In genomic region chr22:28186641-28187040, GRCh38 we compare ENCODE assay signal across 41 cellular contexts.
"Had no signal": no experiment of that assay in that cellular context is flagged by ENCODE, and none has a peak within 500 bp of the region (broad histone marks: within the 10 kb centered on the region; RNA-seq: fewer than 3 reads in every experiment).

No MANE protein-coding gene starts in this region.

- H3K9me3 ChIP-seq: adrenal gland, ascending aorta, body of pancreas, breast epithelium had no signal

- H3K27me3 ChIP-seq: adrenal gland, ascending aorta, body of pancreas, brain microvascular endothelial cell, breast epithelium, cardiac muscle cell had no signal

- H3K27me3 Mint-ChIP-seq: activated naive CD4-positive, alpha-beta T cell treated with anti-CD3 and anti-CD28 coated beads, Interleukin-2, amount 10 ng/mL, durations not matched to agents 7 days and 5 days; activated naive CD8-positive, alpha-beta T cell; activated naive CD8-positive, alpha-beta T cell treated with anti-CD3 and anti-CD28 coated beads for 36 hours; activated naive CD8-positive, alpha-beta T cell treated with anti-CD3 and anti-CD28 coated beads, Interleukin-2, amount 50 U/mL, for 24 hours; brain had no signal

- H3K9me3 Mint-ChIP-seq: activated naive CD4-positive, alpha-beta T cell treated with anti-CD3 and anti-CD28 coated beads for 36 hours; activated naive CD4-positive, alpha-beta T cell treated with anti-CD3 and anti-CD28 coated beads, Interleukin-2, amount 10 ng/mL, durations not matched to agents 7 days and 5 days; activated naive CD4-positive, alpha-beta T cell treated with anti-CD3 and anti-CD28 coated beads, Interleukin-2, amount 50 U/mL, for 24 hours; activated naive CD4-positive, alpha-beta T cell treated with anti-CD3 and anti-CD28 coated beads, Interleukin-2, amount 50 U/mL, for 72 hours; activated naive CD8-positive, alpha-beta T cell treated with anti-CD3 and anti-CD28 coated beads for 36 hours; activated naive CD8-positive, alpha-beta T cell treated with anti-CD3 and anti-CD28 coated beads, Interleukin-2, amount 10 ng/mL, durations not matched to agents 7 days and 5 days; activated naive CD8-positive, alpha-beta T cell treated with anti-CD3 and anti-CD28 coated beads, Interleukin-2, amount 50 U/mL, for 24 hours; activated T-cell treated with anti-CD3 and anti-CD28 coated beads, Interleukin-2, amount 50 U/mL, for 24 hours; activated T-cell treated with anti-CD3 and anti-CD28 coated beads, Interleukin-2, amount 50 U/mL, for 4 hours; activated T-cell treated with anti-CD3 and anti-CD28 coated beads, Interleukin-2, amount 50 U/mL, for 72 hours; activated T-helper 1 cell treated with anti-CD3 and anti-CD28 coated beads, Interleukin-12 subunit alpha, Interleukin-12 subunit beta, Interleukin-2, Interleukin-4 antibody, amounts not matched to agents 30 ng/mL and 10 ng/mL and 1 ng/mL, durations not matched to agents 14 hours and 24 hours and 36 hours; activated T-helper 17 cell treated with anti-CD3 and anti-CD28 coated beads, Interleukin-2, amount 50 U/mL, for 72 hours; activated T-helper 2 cell treated with anti-CD3 and anti-CD28 coated beads, Interferon-gamma antibody, Interleukin-2, Interleukin-4, amounts not matched to agents 10 μg/mL and 5 μg/mL and 100 μg/mL, durations not matched to agents 14 hours and 24 hours and 36 hours; central memory CD8-positive, alpha-beta T cell had no signal

- DNase-seq: activated effector memory CD4-positive, alpha-beta T cell treated with anti-CD3 and anti-CD28 coated beads, Interleukin-2, amount 50 U/mL, for 16 hours; activated effector memory CD4-positive, alpha-beta T cell treated with Interleukin-2 at 50 U/mL for 16 hours; activated gamma-delta T cell; activated gamma-delta T cell treated with Interleukin-2 at 50 U/mL for 16 hours; activated naive CD4-positive, alpha-beta T cell; activated naive CD4-positive, alpha-beta T cell treated with anti-CD3 and anti-CD28 coated beads for 36 hours; activated naive CD4-positive, alpha-beta T cell treated with anti-CD3 and anti-CD28 coated beads, Interleukin-2, amount 10 ng/mL, durations not matched to agents 7 days and 5 days; activated naive CD4-positive, alpha-beta T cell treated with anti-CD3 and anti-CD28 coated beads, Interleukin-2, amount 50 U/mL, for 16 hours; activated naive CD4-positive, alpha-beta T cell treated with Interleukin-2 at 50 U/mL for 16 hours; activated naive CD8-positive, alpha-beta T cell treated with anti-CD3 and anti-CD28 coated beads for 36 hours; activated naive CD8-positive, alpha-beta T cell treated with anti-CD3 and anti-CD28 coated beads, Interleukin-2, amount 10 ng/mL, durations not matched to agents 7 days and 5 days; activated naive CD8-positive, alpha-beta T cell treated with anti-CD3 and anti-CD28 coated beads, Interleukin-2, amount 50 U/mL, for 24 hours; activated T-cell treated with anti-CD3 and anti-CD28 coated beads for 4 hours; activated T-cell treated with anti-CD3 and anti-CD28 coated beads, Interleukin-2, amount 50 U/mL, for 1 hour; activated T-cell treated with anti-CD3 and anti-CD28 coated beads, Interleukin-2, amount 50 U/mL, for 24 hours; activated T-cell treated with anti-CD3 and anti-CD28 coated beads, Interleukin-2, amount 50 U/mL, for 4 hours; activated T-cell treated with anti-CD3 and anti-CD28 coated beads, Interleukin-2, amount 50 U/mL, for 48 hours; activated T-cell treated with anti-CD3 and anti-CD28 coated beads, Interleukin-2, amount 50 U/mL, for 72 hours; adrenal gland; amniotic stem cell; amygdala; anterior cingulate cortex; aorta; body of pancreas; brain microvascular endothelial cell; caudate nucleus; central memory CD4-positive, alpha-beta T cell; cerebellar nuclear complex had no signal

- H3K4me3 Mint-ChIP-seq: activated naive CD4-positive, alpha-beta T cell treated with anti-CD3 and anti-CD28 coated beads for 36 hours; activated naive CD4-positive, alpha-beta T cell treated with anti-CD3 and anti-CD28 coated beads, Interleukin-2, amount 10 ng/mL, durations not matched to agents 7 days and 5 days; activated naive CD4-positive, alpha-beta T cell treated with anti-CD3 and anti-CD28 coated beads, Interleukin-2, amount 50 U/mL, for 24 hours; activated naive CD8-positive, alpha-beta T cell; activated naive CD8-positive, alpha-beta T cell treated with anti-CD3 and anti-CD28 coated beads for 36 hours; activated naive CD8-positive, alpha-beta T cell treated with anti-CD3 and anti-CD28 coated beads, Interleukin-2, amount 10 ng/mL, durations not matched to agents 7 days and 5 days; activated naive CD8-positive, alpha-beta T cell treated with anti-CD3 and anti-CD28 coated beads, Interleukin-2, amount 50 U/mL, for 24 hours; activated T-cell treated with anti-CD3 and anti-CD28 coated beads, Interleukin-2, amount 50 U/mL, for 24 hours; activated T-cell treated with anti-CD3 and anti-CD28 coated beads, Interleukin-2, amount 50 U/mL, for 4 hours; activated T-cell treated with anti-CD3 and anti-CD28 coated beads, Interleukin-2, amount 50 U/mL, for 72 hours; activated T-helper 1 cell treated with anti-CD3 and anti-CD28 coated beads, Interleukin-12 subunit alpha, Interleukin-12 subunit beta, Interleukin-2, Interleukin-4 antibody, amounts not matched to agents 30 ng/mL and 10 ng/mL and 1 ng/mL, durations not matched to agents 14 hours and 24 hours and 36 hours; activated T-helper 17 cell treated with anti-CD3 and anti-CD28 coated beads, Interleukin-2, amount 50 U/mL, for 72 hours; brain; central memory CD8-positive, alpha-beta T cell had no signal

- ATAC-seq: activated naive CD4-positive, alpha-beta T cell treated with anti-CD3 and anti-CD28 coated beads, Interleukin-2, amount 50 U/mL, for 72 hours; activated naive CD8-positive, alpha-beta T cell treated with anti-CD3 and anti-CD28 coated beads, Interleukin-2, amount 50 U/mL, for 24 hours; activated T-cell treated with anti-CD3 and anti-CD28 coated beads, Interleukin-2, amount 50 U/mL, for 4 hours; activated T-cell treated with anti-CD3 and anti-CD28 coated beads, Interleukin-2, amount 50 U/mL, for 72 hours; activated T-helper 17 cell treated with anti-CD3 and anti-CD28 coated beads, Interleukin-2, amount 50 U/mL, for 72 hours; body of pancreas had no signal

- FAIRE-seq: astrocyte, bronchial epithelial cell had no signal

- H3K4me1 ChIP-seq: breast epithelium had no signal

- H3K4me1 Mint-ChIP-seq: activated naive CD4-positive, alpha-beta T cell treated with anti-CD3 and anti-CD28 coated beads, Interleukin-2, amount 10 ng/mL, durations not matched to agents 7 days and 5 days; activated naive CD4-positive, alpha-beta T cell treated with anti-CD3 and anti-CD28 coated beads, Interleukin-2, amount 50 U/mL, for 24 hours; activated naive CD8-positive, alpha-beta T cell treated with anti-CD3 and anti-CD28 coated beads for 36 hours; activated naive CD8-positive, alpha-beta T cell treated with anti-CD3 and anti-CD28 coated beads, Interleukin-2, amount 10 ng/mL, durations not matched to agents 7 days and 5 days; activated naive CD8-positive, alpha-beta T cell treated with anti-CD3 and anti-CD28 coated beads, Interleukin-2, amount 50 U/mL, for 24 hours; activated T-helper 17 cell treated with anti-CD3 and anti-CD28 coated beads, Interleukin-2, amount 50 U/mL, for 72 hours; central memory CD8-positive, alpha-beta T cell had no signal

- H3K36me3 Mint-ChIP-seq: activated naive CD4-positive, alpha-beta T cell treated with anti-CD3 and anti-CD28 coated beads, Interleukin-2, amount 10 ng/mL, durations not matched to agents 7 days and 5 days; activated naive CD4-positive, alpha-beta T cell treated with anti-CD3 and anti-CD28 coated beads, Interleukin-2, amount 50 U/mL, for 24 hours; activated naive CD4-positive, alpha-beta T cell treated with anti-CD3 and anti-CD28 coated beads, Interleukin-2, amount 50 U/mL, for 72 hours; activated naive CD8-positive, alpha-beta T cell; activated naive CD8-positive, alpha-beta T cell treated with anti-CD3 and anti-CD28 coated beads for 36 hours; activated naive CD8-positive, alpha-beta T cell treated with anti-CD3 and anti-CD28 coated beads, Interleukin-2, amount 10 ng/mL, durations not matched to agents 7 days and 5 days had no signal

- H3K27ac Mint-ChIP-seq: activated naive CD4-positive, alpha-beta T cell treated with anti-CD3 and anti-CD28 coated beads for 36 hours; activated naive CD4-positive, alpha-beta T cell treated with anti-CD3 and anti-CD28 coated beads, Interleukin-2, amount 10 ng/mL, durations not matched to agents 7 days and 5 days; activated naive CD4-positive, alpha-beta T cell treated with anti-CD3 and anti-CD28 coated beads, Interleukin-2, amount 50 U/mL, for 24 hours; activated naive CD4-positive, alpha-beta T cell treated with anti-CD3 and anti-CD28 coated beads, Interleukin-2, amount 50 U/mL, for 72 hours; activated naive CD8-positive, alpha-beta T cell; activated naive CD8-positive, alpha-beta T cell treated with anti-CD3 and anti-CD28 coated beads for 36 hours; activated naive CD8-positive, alpha-beta T cell treated with anti-CD3 and anti-CD28 coated beads, Interleukin-2, amount 10 ng/mL, durations not matched to agents 7 days and 5 days; activated naive CD8-positive, alpha-beta T cell treated with anti-CD3 and anti-CD28 coated beads, Interleukin-2, amount 50 U/mL, for 24 hours; activated T-cell treated with anti-CD3 and anti-CD28 coated beads, Interleukin-2, amount 50 U/mL, for 24 hours; activated T-cell treated with anti-CD3 and anti-CD28 coated beads, Interleukin-2, amount 50 U/mL, for 72 hours; activated T-helper 1 cell treated with anti-CD3 and anti-CD28 coated beads, Interleukin-12 subunit alpha, Interleukin-12 subunit beta, Interleukin-2, Interleukin-4 antibody, amounts not matched to agents 30 ng/mL and 10 ng/mL and 1 ng/mL, durations not matched to agents 14 hours and 24 hours and 36 hours; activated T-helper 17 cell treated with anti-CD3 and anti-CD28 coated beads, Interleukin-2, amount 50 U/mL, for 72 hours; activated T-helper 2 cell treated with anti-CD3 and anti-CD28 coated beads, Interferon-gamma antibody, Interleukin-2, Interleukin-4, amounts not matched to agents 10 μg/mL and 5 μg/mL and 100 μg/mL, durations not matched to agents 14 hours and 24 hours and 36 hours had no signal

- H3K27ac ChIP-seq: adrenal gland, ascending aorta, body of pancreas, brain microvascular endothelial cell, breast epithelium, cardiac muscle cell had no signal

- H3K4me3 ChIP-seq: adrenal gland, ascending aorta, body of pancreas, breast epithelium, cardiac muscle cell had no signal

- H3K36me3 ChIP-seq: adrenal gland, ascending aorta, brain microvascular endothelial cell, breast epithelium, cardiac muscle cell had no signal
